18 cellular contexts compared by ENCODE assay signal in the genomic region with DNA sequence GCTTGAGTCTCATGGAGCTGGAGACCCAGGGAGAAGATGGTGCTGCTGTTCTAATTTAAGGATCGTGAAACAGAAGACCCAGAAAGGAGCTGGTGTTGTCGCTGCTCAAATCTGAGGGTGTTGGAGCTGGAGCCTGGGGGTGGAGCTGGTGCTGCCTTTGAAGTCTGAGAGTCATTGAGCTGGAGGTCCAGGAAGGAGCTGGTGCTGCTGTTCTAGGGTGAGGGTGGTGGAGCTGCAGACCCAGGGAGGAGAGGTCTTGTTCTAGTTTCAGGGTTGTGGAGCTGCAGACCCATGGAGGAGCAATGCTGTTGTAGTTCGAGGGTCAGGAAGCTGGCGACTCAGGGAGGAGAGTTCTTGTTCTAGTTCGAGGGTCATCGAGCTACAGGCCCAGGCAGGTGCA.
DNase-seq lines count a peak whose midpoint lies in the region; ATAC-seq and TF ChIP-seq lines count a peak whose summit lies in the region.
"Had no signal": no experiment of that assay in that cellular context is flagged by ENCODE, and none has a peak within 500 bp of the region (broad histone marks: within the 10 kb centered on the region; RNA-seq: fewer than 3 reads in every experiment).

No MANE protein-coding gene starts in this region.

- no peaks in the 10 kb centered on the region for H3K27me3 ChIP-seq in GM23338 (ENCODE audit: insufficient read depth)
- H3K27me3 ChIP-seq: BE2C had no signal

- H3K4me3 Mint-ChIP-seq in chondrocyte (ENCODE audit: unreplicated experiment) (no peak overlapping the region), glutamatergic neuron (ENCODE audit: unreplicated experiment) (peak overlapping the region; percentile 11), GM23338 (no peak overlapping the region)
- H3K4me3 Mint-ChIP-seq: CD4-positive, alpha-beta T cell; HFFc6; IgD-negative memory B cell had no signal

- H3K4me1 Mint-ChIP-seq in chondrocyte (ENCODE audit: low read depth) (no peaks in the 10 kb centered on the region), glutamatergic neuron (ENCODE audit: low read depth, unreplicated experiment) (no peaks in the 10 kb centered on the region), GM23338 (no peaks in the 10 kb centered on the region; the same call in 2 of the 3 replicates)
- H3K4me1 Mint-ChIP-seq: IgD-negative memory B cell had no signal

- H3F3A ChIP-seq in GM23338 (replicated peaks; ENCODE audit: low read depth): no peaks in the 10 kb centered on the region

- ATAC-seq in GM23338 (no peak), GM21360 (IDR thresholded peaks at IDR 0.05; ENCODE audit: unreplicated experiment) (no peak)
- ATAC-seq: HCT116 had no signal

- H3K4me1 ChIP-seq in GM23338 (ENCODE audit: insufficient read depth): no peaks in the 10 kb centered on the region
- H3K4me1 ChIP-seq: BE2C, Caco-2 had no signal

- no peaks in the 10 kb centered on the region for H3K9me2 ChIP-seq in GM23338 (ENCODE audit: insufficient read depth)

- no peaks in the 10 kb centered on the region for H3K27me3 Mint-ChIP-seq in chondrocyte (ENCODE audit: low read depth)
- H3K27me3 Mint-ChIP-seq in glutamatergic neuron (ENCODE audit: unreplicated experiment): peaks cover 41% of the 10 kb centered on the region
- peaks cover 25% of the 10 kb centered on the region for H3K27me3 Mint-ChIP-seq in GM23338 (ENCODE audit: insufficient read depth, low read depth, poor library complexity)
- H3K27me3 Mint-ChIP-seq: CD4-positive, alpha-beta T cell had no signal

- H3K36me3 ChIP-seq in GM23338 (ENCODE audit: insufficient read depth): no peaks in the 10 kb centered on the region
- H3K36me3 ChIP-seq: BE2C had no signal

- no peak overlapping the region for H2AFZ ChIP-seq in GM23338

- H3K79me2 ChIP-seq in GM23338 (replicated peaks; ENCODE audit: insufficient read depth): no peaks in the 10 kb centered on the region

- no peak overlapping the region for H3K4me3 ChIP-seq in GM23338

- intact Hi-C loops in posterior vena cava (cut with DNase I): no loop called here

- H3K27ac ChIP-seq in GM23338 (ENCODE audit: low read depth): no peak overlapping the region
- no peak overlapping the region for H3K27ac ChIP-seq in caudate nucleus (ENCODE audit: low read depth, low read length)

- H4K20me1 ChIP-seq in GM23338 (replicated peaks; ENCODE audit: insufficient read depth): no peaks in the 10 kb centered on the region

- H3K27ac Mint-ChIP-seq in chondrocyte (ENCODE audit: unreplicated experiment) (no peak overlapping the region), glutamatergic neuron (ENCODE audit: unreplicated experiment) (no peak overlapping the region), GM23338 (no peak overlapping the region)
- H3K27ac Mint-ChIP-seq: CD4-positive, alpha-beta T cell; HFFc6; IgD-negative memory B cell had no signal

- no peak overlapping the region for H3K4me2 ChIP-seq in GM23338

- H3K9me3 Mint-ChIP-seq in chondrocyte (ENCODE audit: low read depth) (peaks cover 81% of the 10 kb centered on the region), glutamatergic neuron (ENCODE audit: unreplicated experiment) (peaks cover 69% of the 10 kb centered on the region), GM23338 (peaks cover 100% of the 10 kb centered on the region)

- H3K36me3 Mint-ChIP-seq in chondrocyte (ENCODE audit: low read depth) (peaks cover 16% of the 10 kb centered on the region), glutamatergic neuron (ENCODE audit: unreplicated experiment) (peaks cover 60% of the 10 kb centered on the region), GM23338 (ENCODE audit: low read depth) (peaks cover 85% of the 10 kb centered on the region)

- no peak for TF ChIP-seq CTCF in chondrocyte (IDR thresholded peaks at IDR 0.05)
- no peak for TF ChIP-seq CTCF in glutamatergic neuron (IDR thresholded peaks at IDR 0.05; ENCODE audit: partially characterized antibody, unreplicated experiment)
- TF ChIP-seq CTCF in GM23338 (conservative IDR thresholded peaks at IDR 0.05; ENCODE audit: low read depth in 2 of 2): no peak

- peak; percentile 48 for DNase-seq in chondrocyte (ENCODE audit: low spot score)
- DNase-seq in glutamatergic neuron: no peak
- peak; percentile 48 for DNase-seq in posterior vena cava (ENCODE audit: low spot score)
- no peak for DNase-seq in midbrain (lab: John Stamatoyannopoulos, UW)
- DNase-seq in GM23338 (ENCODE audit: low spot score): no peak
- no peak for DNase-seq in caudate nucleus (lab: John Stamatoyannopoulos, UW)
- DNase-seq: ACHN; BE2C; C1 segment of cervical spinal cord; Caco-2; CD4-positive, alpha-beta T cell; GDM1; GOT3; H7; HFFc6 had no signal

TF ChIP-seq in GM23338, 12 proteins besides CTCF, POLR2A, EP300 and RAD21 (continues in another document):
- TF ChIP-seq EZH2 (IDR thresholded peaks at IDR 0.05; ENCODE audit: low read depth, unreplicated experiment) (no peak), EZH2phosphoT487 (IDR thresholded peaks at IDR 0.05; ENCODE audit: unreplicated experiment) (no peak), ZNF114 (CRISPR knock-in tag; IDR thresholded peaks at IDR 0.05) (no peak), ZNF331 (CRISPR knock-in tag; IDR thresholded peaks at IDR 0.05; ENCODE audit: low read depth) (no peak)
- TF ChIP-seq, protein P1, sequence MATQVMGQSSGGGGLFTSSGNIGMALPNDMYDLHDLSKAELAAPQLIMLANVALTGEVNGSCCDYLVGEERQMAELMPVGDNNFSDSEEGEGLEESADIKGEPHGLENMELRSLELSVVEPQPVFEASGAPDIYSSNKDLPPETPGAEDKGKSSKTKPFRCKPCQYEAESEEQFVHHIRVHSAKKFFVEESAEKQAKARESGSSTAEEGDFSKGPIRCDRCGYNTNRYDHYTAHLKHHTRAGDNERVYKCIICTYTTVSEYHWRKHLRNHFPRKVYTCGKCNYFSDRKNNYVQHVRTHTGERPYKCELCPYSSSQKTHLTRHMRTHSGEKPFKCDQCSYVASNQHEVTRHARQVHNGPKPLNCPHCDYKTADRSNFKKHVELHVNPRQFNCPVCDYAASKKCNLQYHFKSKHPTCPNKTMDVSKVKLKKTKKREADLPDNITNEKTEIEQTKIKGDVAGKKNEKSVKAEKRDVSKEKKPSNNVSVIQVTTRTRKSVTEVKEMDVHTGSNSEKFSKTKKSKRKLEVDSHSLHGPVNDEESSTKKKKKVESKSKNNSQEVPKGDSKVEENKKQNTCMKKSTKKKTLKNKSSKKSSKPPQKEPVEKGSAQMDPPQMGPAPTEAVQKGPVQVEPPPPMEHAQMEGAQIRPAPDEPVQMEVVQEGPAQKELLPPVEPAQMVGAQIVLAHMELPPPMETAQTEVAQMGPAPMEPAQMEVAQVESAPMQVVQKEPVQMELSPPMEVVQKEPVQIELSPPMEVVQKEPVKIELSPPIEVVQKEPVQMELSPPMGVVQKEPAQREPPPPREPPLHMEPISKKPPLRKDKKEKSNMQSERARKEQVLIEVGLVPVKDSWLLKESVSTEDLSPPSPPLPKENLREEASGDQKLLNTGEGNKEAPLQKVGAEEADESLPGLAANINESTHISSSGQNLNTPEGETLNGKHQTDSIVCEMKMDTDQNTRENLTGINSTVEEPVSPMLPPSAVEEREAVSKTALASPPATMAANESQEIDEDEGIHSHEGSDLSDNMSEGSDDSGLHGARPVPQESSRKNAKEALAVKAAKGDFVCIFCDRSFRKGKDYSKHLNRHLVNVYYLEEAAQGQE (IDR thresholded peaks at IDR 0.05; ENCODE audit: unreplicated experiment): no peak

Comparison
In these comparisons a context has a peak if more than half of its experiments do, and no peak if none do; other contexts are left out.
1. DNase-seq: peak in chondrocyte (single experiment) and posterior vena cava (single experiment); none in glutamatergic neuron (single experiment), midbrain (single experiment), GM23338 (single experiment) and caudate nucleus (0 of 61).